Comparison of ENCODE assay signal across 14 cellular contexts in the genomic region with DNA sequence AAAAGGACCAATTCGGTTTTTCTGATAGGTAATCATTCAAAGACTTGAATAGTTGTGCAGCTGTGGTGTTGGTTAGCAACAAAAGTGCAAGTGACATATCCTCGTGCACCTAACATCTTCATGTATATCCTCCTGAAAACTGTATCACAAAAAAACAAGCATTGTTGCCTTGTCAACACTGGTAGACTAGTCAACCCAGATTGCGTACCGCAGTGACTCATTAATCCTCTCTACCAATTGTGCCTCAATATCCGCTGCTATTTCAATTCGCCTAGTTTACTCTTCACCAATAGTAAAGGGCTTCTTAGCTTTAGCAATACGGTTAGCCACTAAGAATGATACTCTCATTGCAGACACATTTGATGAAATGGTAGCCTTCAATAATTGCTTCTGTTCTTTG. TPM values are rescaled to one million over a fixed set of nuclear protein-coding genes. Genes with fewer than 3 reads are reported as not detected.
DNase-seq lines count a peak whose midpoint lies in the region; ATAC-seq and TF ChIP-seq lines count a peak whose summit lies in the region.
"Had no signal": no experiment of that assay in that cellular context is flagged by ENCODE, and none has a peak within 500 bp of the region (broad histone marks: within the 10 kb centered on the region; RNA-seq: fewer than 3 reads in every experiment).

No MANE protein-coding gene starts in this region.

- H3K9ac ChIP-seq in BLaER1: no peak overlapping the region
- H3K9ac ChIP-seq: SK-N-SH had no signal

- H4K20me1 ChIP-seq in BLaER1 (no peaks in the 10 kb centered on the region), OCI-LY7 (ENCODE audit: insufficient read depth, low read length) (no peaks in the 10 kb centered on the region)

- no TSS peak for BruUV-seq in OCI-LY7 (replicated peaks; lab: Mats Ljungman, UMichigan)

- peak; percentile 12 for DNase-seq in activated CD4-positive, alpha-beta T cell treated with anti-CD3 and anti-CD28 coated beads for 48 hours
- DNase-seq in activated CD4-positive, alpha-beta T cell treated with anti-CD3 and anti-CD28 coated beads for 1 hour: no peak
- DNase-seq in OCI-LY7 (ENCODE audit: low spot score) (no peak), foreskin melanocyte (no peak), NCI-H526 (lab: John Stamatoyannopoulos, UW) (no peak)
- DNase-seq in central memory CD4-positive, alpha-beta T cell: peak; percentile 71
- DNase-seq: HCEC 1CT, Karpas-422, natural killer cell, NCI-H748 treated with DMSO at 0.1 percent for 48 hours, SK-N-SH, spleen had no signal

- H3K27ac ChIP-seq in BLaER1: no peak overlapping the region
- H3K27ac ChIP-seq in OCI-LY7 (ENCODE audit: low read depth, low read length, poor library complexity, severe bottlenecking): peak overlapping the region; percentile 86

- no peaks in the 10 kb centered on the region for H3K27me3 ChIP-seq in BLaER1

- POLR2A ChIA-PET in OCI-LY7 (lab: Charles Lee): interaction anchor here (1.1 to 2.8 kb wide), 3 partner anchors 10 to 504 kb away, joined by 3 to 18 read pairs (median 13); a partner anchor contains a TSS

- H3K4me2 ChIP-seq in BLaER1: peak overlapping the region; percentile 42; the same call in 1 of the 2 replicates
- peak overlapping the region; percentile 89 for H3K4me2 ChIP-seq in OCI-LY7 (ENCODE audit: low read length)
- H3K4me2 ChIP-seq: SK-N-SH had no signal

- H3K36me3 ChIP-seq in BLaER1 (no peaks in the 10 kb centered on the region), OCI-LY7 (ENCODE audit: insufficient read depth, low read length) (no peaks in the 10 kb centered on the region)
- H3K36me3 ChIP-seq: spleen had no signal

- H3K4me3 ChIP-seq in BLaER1 (no peak overlapping the region), OCI-LY7 (ENCODE audit: low read depth, low read length, poor library complexity, severe bottlenecking) (peak overlapping the region; percentile 41)
- H3K4me3 ChIP-seq: spleen had no signal

- intact Hi-C loops in OCI-LY7 (cut with micrococcal nuclease; ENCODE audit: unreplicated experiment): loop anchor here (2.0 to 10.0 kb wide), 4 partner anchors 43 to 1185 kb away; a partner anchor contains a TSS

- H3K9me2 ChIP-seq in OCI-LY7 (ENCODE audit: insufficient read depth, low read length): no peaks in the 10 kb centered on the region
- H3K9me2 ChIP-seq: SK-N-SH had no signal

- no peaks in the 10 kb centered on the region for H3K9me3 ChIP-seq in BLaER1
- H3K9me3 ChIP-seq in OCI-LY7 (ENCODE audit: low read length): no peaks in the 10 kb centered on the region
- H3K9me3 ChIP-seq: SK-N-SH, spleen had no signal

- ATAC-seq in GM21737 (IDR thresholded peaks at IDR 0.05; ENCODE audit: unreplicated experiment): no peak

- CTCF ChIA-PET in OCI-LY7 (lab: Charles Lee; ENCODE audit: unreplicated experiment): no interaction called here

- H3K79me2 ChIP-seq in OCI-LY7 (ENCODE audit: insufficient read depth, low read depth, low read length): no peaks in the 10 kb centered on the region

- TF ChIP-seq CTCF in OCI-LY7 (conservative IDR thresholded peaks at IDR 0.05; ENCODE audit: low read length): no peak

- H2AFZ ChIP-seq in OCI-LY7 (ENCODE audit: low read length): peak overlapping the region; percentile 42; the same call in 1 of the 2 replicates

- H3K4me1 ChIP-seq in BLaER1 (peaks cover 60% of the 10 kb centered on the region), OCI-LY7 (ENCODE audit: insufficient read depth, low read length, poor library complexity, severe bottlenecking) (peaks cover 62% of the 10 kb centered on the region)

RNA-seq across cellular contexts. Expression of a gene that starts 3.5 kb away (rescaled TPM):
- 5.2 and 5.4 TPM in 2 replicates for total RNA-seq in OCI-LY7 (2014; rRNA removed; shearing (Covaris generic))
- total RNA-seq in OCI-LY7 (2022): 9.5 and 11.1 TPM in 2 replicates

Comparison
In these comparisons a context has a peak if more than half of its experiments do, and no peak if none do; other contexts are left out.
1. DNase-seq: peak in activated CD4-positive, alpha-beta T cell treated with anti-CD3 and anti-CD28 coated beads for 48 hours (single experiment) and central memory CD4-positive, alpha-beta T cell (single experiment); none in activated CD4-positive, alpha-beta T cell treated with anti-CD3 and anti-CD28 coated beads for 1 hour (single experiment), OCI-LY7 (single experiment), foreskin melanocyte (single experiment) and NCI-H526 (0 of 2).